ENCODE assay signal across 1 cellular context in the genomic region with DNA sequence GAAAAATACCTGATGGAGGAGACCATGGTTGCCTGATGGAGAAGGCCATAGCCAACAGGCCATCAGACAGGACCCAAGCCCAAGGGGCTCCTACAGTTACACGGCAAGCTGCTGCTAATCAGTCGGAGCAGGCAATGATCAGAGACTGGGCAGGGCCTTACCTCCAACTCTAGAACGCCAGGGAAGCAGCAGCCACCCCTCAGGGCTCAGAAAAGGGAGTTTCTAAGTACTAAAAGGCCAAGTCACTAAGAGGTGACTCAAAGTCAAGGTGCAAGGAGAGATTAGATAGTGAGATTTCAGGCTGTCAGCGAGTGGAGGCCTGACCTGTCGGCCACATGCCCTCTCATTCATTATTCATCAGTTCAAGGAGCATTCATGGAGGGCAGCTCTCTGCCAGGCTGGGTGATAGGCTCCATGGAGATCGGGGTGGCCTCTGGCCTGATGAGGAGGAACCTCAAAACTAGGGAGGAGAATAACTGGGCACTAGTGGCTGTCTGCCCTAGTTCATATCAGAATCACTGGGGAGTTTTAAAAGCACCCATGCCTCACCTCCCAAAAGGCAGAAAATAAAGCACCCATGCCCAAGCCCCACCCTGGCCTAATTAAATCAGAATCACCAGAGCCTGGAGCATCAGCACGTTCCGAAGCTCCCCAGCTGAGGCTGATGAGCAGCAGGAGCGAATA.
A peak's percentile ranks its signal among the peaks of the same experiment; 100 is the strongest.
TF ChIP-seq lines count a peak whose summit lies in the region.

No MANE protein-coding gene starts in this region.

TF ChIP-seq in K562, 482 proteins besides CTCF, POLR2A, EP300 and RAD21 (continued from another document and continues in another):
- TF ChIP-seq, protein P1, sequence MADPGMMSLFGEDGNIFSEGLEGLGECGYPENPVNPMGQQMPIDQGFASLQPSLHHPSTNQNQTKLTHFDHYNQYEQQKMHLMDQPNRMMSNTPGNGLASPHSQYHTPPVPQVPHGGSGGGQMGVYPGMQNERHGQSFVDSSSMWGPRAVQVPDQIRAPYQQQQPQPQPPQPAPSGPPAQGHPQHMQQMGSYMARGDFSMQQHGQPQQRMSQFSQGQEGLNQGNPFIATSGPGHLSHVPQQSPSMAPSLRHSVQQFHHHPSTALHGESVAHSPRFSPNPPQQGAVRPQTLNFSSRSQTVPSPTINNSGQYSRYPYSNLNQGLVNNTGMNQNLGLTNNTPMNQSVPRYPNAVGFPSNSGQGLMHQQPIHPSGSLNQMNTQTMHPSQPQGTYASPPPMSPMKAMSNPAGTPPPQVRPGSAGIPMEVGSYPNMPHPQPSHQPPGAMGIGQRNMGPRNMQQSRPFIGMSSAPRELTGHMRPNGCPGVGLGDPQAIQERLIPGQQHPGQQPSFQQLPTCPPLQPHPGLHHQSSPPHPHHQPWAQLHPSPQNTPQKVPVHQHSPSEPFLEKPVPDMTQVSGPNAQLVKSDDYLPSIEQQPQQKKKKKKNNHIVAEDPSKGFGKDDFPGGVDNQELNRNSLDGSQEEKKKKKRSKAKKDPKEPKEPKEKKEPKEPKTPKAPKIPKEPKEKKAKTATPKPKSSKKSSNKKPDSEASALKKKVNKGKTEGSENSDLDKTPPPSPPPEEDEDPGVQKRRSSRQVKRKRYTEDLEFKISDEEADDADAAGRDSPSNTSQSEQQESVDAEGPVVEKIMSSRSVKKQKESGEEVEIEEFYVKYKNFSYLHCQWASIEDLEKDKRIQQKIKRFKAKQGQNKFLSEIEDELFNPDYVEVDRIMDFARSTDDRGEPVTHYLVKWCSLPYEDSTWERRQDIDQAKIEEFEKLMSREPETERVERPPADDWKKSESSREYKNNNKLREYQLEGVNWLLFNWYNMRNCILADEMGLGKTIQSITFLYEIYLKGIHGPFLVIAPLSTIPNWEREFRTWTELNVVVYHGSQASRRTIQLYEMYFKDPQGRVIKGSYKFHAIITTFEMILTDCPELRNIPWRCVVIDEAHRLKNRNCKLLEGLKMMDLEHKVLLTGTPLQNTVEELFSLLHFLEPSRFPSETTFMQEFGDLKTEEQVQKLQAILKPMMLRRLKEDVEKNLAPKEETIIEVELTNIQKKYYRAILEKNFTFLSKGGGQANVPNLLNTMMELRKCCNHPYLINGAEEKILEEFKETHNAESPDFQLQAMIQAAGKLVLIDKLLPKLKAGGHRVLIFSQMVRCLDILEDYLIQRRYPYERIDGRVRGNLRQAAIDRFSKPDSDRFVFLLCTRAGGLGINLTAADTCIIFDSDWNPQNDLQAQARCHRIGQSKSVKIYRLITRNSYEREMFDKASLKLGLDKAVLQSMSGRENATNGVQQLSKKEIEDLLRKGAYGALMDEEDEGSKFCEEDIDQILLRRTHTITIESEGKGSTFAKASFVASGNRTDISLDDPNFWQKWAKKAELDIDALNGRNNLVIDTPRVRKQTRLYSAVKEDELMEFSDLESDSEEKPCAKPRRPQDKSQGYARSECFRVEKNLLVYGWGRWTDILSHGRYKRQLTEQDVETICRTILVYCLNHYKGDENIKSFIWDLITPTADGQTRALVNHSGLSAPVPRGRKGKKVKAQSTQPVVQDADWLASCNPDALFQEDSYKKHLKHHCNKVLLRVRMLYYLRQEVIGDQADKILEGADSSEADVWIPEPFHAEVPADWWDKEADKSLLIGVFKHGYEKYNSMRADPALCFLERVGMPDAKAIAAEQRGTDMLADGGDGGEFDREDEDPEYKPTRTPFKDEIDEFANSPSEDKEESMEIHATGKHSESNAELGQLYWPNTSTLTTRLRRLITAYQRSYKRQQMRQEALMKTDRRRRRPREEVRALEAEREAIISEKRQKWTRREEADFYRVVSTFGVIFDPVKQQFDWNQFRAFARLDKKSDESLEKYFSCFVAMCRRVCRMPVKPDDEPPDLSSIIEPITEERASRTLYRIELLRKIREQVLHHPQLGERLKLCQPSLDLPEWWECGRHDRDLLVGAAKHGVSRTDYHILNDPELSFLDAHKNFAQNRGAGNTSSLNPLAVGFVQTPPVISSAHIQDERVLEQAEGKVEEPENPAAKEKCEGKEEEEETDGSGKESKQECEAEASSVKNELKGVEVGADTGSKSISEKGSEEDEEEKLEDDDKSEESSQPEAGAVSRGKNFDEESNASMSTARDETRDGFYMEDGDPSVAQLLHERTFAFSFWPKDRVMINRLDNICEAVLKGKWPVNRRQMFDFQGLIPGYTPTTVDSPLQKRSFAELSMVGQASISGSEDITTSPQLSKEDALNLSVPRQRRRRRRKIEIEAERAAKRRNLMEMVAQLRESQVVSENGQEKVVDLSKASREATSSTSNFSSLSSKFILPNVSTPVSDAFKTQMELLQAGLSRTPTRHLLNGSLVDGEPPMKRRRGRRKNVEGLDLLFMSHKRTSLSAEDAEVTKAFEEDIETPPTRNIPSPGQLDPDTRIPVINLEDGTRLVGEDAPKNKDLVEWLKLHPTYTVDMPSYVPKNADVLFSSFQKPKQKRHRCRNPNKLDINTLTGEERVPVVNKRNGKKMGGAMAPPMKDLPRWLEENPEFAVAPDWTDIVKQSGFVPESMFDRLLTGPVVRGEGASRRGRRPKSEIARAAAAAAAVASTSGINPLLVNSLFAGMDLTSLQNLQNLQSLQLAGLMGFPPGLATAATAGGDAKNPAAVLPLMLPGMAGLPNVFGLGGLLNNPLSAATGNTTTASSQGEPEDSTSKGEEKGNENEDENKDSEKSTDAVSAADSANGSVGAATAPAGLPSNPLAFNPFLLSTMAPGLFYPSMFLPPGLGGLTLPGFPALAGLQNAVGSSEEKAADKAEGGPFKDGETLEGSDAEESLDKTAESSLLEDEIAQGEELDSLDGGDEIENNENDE (IDR thresholded peaks at IDR 0.05; ENCODE audit: low read depth, low read length) = no peak
- peak; percentile 67 for TF ChIP-seq ZBTB7A (IDR thresholded peaks at IDR 0.05; ENCODE audit: borderline replicate concordance, control insufficient read depth, low read depth, low read length)
- no peak for TF ChIP-seq MAX (CRISPR knock-in tag; IDR thresholded peaks at IDR 0.05)
- TF ChIP-seq IRF9 (tag; IDR thresholded peaks at IDR 0.05) = no peak
- no peak for TF ChIP-seq HDGF (IDR thresholded peaks at IDR 0.05)
- peak; percentile 52 for TF ChIP-seq FOS (IDR thresholded peaks at IDR 0.05; ENCODE audit: extremely low read depth, insufficient read length)
- TF ChIP-seq ZNF518B (CRISPR knock-in tag; IDR thresholded peaks at IDR 0.05) = no peak
- no peak for TF ChIP-seq ZFP91 (CRISPR knock-in tag; IDR thresholded peaks at IDR 0.05)
- TF ChIP-seq ZNF239 (CRISPR knock-in tag; IDR thresholded peaks at IDR 0.05) = no peak
- no peak for TF ChIP-seq SMARCB1 (IDR thresholded peaks at IDR 0.05; ENCODE audit: insufficient read length, low read depth)
- peak; percentile 45 for TF ChIP-seq BRD9 (IDR thresholded peaks at IDR 0.05; ENCODE audit: low read depth, partially characterized antibody)
- TF ChIP-seq RBBP5 (IDR thresholded peaks at IDR 0.05; ENCODE audit: borderline replicate concordance, insufficient read depth, low read length, poor library complexity, severe bottlenecking) = peak; percentile 34
- no peak for TF ChIP-seq MBD2 (IDR thresholded peaks at IDR 0.05; ENCODE audit: borderline replicate concordance, low read depth)
- TF ChIP-seq SRSF1 (IDR thresholded peaks at IDR 0.05; ENCODE audit: low read depth, low read length) = no peak
- no peak for TF ChIP-seq ZNF77 (CRISPR knock-in tag; IDR thresholded peaks at IDR 0.05)
- TF ChIP-seq CEBPB (tag; IDR thresholded peaks at IDR 0.05) = no peak
- TF ChIP-seq, protein P2, sequence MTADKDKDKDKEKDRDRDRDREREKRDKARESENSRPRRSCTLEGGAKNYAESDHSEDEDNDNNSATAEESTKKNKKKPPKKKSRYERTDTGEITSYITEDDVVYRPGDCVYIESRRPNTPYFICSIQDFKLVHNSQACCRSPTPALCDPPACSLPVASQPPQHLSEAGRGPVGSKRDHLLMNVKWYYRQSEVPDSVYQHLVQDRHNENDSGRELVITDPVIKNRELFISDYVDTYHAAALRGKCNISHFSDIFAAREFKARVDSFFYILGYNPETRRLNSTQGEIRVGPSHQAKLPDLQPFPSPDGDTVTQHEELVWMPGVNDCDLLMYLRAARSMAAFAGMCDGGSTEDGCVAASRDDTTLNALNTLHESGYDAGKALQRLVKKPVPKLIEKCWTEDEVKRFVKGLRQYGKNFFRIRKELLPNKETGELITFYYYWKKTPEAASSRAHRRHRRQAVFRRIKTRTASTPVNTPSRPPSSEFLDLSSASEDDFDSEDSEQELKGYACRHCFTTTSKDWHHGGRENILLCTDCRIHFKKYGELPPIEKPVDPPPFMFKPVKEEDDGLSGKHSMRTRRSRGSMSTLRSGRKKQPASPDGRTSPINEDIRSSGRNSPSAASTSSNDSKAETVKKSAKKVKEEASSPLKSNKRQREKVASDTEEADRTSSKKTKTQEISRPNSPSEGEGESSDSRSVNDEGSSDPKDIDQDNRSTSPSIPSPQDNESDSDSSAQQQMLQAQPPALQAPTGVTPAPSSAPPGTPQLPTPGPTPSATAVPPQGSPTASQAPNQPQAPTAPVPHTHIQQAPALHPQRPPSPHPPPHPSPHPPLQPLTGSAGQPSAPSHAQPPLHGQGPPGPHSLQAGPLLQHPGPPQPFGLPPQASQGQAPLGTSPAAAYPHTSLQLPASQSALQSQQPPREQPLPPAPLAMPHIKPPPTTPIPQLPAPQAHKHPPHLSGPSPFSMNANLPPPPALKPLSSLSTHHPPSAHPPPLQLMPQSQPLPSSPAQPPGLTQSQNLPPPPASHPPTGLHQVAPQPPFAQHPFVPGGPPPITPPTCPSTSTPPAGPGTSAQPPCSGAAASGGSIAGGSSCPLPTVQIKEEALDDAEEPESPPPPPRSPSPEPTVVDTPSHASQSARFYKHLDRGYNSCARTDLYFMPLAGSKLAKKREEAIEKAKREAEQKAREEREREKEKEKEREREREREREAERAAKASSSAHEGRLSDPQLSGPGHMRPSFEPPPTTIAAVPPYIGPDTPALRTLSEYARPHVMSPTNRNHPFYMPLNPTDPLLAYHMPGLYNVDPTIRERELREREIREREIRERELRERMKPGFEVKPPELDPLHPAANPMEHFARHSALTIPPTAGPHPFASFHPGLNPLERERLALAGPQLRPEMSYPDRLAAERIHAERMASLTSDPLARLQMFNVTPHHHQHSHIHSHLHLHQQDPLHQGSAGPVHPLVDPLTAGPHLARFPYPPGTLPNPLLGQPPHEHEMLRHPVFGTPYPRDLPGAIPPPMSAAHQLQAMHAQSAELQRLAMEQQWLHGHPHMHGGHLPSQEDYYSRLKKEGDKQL (CRISPR knock-in tag; IDR thresholded peaks at IDR 0.05; ENCODE audit: borderline replicate concordance) = no peak
- TF ChIP-seq ZNF778 (CRISPR knock-in tag; IDR thresholded peaks at IDR 0.05) = no peak
- no peak for TF ChIP-seq MXI1 (IDR thresholded peaks at IDR 0.05; ENCODE audit: low read depth, low read length)
- no peak for TF ChIP-seq PHTF2 (CRISPR knock-in tag; IDR thresholded peaks at IDR 0.05)
- no peak for TF ChIP-seq SRSF7 (optimal IDR thresholded peaks at IDR 0.05; ENCODE audit: low read depth, low read length)
- TF ChIP-seq ZNF551 (CRISPR knock-in tag; IDR thresholded peaks at IDR 0.05) = no peak
- TF ChIP-seq ZNF561 (CRISPR knock-in tag; conservative IDR thresholded peaks at IDR 0.05) = no peak
- peak; percentile 55; the same call in 1 of the 2 replicates for TF ChIP-seq RNF2 (IDR thresholded peaks at IDR 0.05)
- TF ChIP-seq CREB5 (CRISPR knock-in tag; IDR thresholded peaks at IDR 0.05) = no peak
- TF ChIP-seq ZNF324 (CRISPR knock-in tag; IDR thresholded peaks at IDR 0.05) = no peak
- TF ChIP-seq HDAC3 (IDR thresholded peaks at IDR 0.05; ENCODE audit: borderline replicate concordance, partially characterized antibody) = peak; percentile 65
